1 cellular context compared by ENCODE assay signal in the genomic region with DNA sequence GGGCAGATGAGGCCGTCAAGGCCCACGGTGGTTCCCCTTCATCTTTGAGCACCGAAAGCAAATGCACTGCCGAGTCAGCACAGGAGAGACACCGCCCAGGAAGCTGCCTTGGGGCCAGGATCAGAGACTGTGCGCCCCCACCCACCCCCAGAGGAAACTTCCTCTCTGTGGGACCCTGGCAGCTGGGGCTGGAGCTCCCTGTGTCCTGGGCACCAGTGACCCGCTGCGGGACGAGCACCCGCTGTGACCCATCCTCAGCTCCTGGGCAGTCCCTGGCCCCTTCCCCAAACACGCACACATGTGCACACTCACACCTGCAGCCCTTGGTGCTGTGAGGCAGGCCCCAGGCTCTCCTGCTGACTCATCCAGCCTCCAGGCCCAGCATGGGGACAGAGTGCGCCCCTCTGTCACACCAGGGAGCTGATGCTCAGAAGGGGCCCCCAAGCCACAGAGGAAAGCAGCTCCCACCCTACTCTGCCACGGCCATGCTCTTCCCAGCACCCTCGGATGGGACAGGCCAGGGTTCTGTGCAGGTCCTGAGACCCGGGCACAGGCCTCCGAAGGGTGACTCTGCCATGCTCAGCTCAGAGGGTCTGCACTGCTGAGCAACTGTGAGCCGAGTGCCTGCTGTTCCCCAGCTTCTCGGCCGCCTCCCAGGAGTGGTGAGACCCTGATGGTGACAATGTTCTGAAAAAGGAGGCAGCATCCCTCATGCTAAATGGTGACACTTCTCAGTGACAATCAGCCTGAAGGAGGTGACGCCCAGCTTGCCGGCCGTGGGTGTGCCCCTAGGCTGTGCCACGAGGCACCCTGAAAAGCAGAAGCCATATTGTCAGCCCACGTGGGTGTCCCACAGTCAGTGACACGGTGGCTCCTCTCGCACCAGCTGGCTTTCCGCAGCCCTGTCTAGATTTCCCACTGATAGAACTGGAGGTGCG.
TF ChIP-seq lines count a peak whose summit lies in the region.

No MANE protein-coding gene starts in this region.

TF ChIP-seq in K562, 482 proteins besides CTCF, POLR2A, EP300 and RAD21 (continued from another document and continues in another):
- TF ChIP-seq, protein P1, sequence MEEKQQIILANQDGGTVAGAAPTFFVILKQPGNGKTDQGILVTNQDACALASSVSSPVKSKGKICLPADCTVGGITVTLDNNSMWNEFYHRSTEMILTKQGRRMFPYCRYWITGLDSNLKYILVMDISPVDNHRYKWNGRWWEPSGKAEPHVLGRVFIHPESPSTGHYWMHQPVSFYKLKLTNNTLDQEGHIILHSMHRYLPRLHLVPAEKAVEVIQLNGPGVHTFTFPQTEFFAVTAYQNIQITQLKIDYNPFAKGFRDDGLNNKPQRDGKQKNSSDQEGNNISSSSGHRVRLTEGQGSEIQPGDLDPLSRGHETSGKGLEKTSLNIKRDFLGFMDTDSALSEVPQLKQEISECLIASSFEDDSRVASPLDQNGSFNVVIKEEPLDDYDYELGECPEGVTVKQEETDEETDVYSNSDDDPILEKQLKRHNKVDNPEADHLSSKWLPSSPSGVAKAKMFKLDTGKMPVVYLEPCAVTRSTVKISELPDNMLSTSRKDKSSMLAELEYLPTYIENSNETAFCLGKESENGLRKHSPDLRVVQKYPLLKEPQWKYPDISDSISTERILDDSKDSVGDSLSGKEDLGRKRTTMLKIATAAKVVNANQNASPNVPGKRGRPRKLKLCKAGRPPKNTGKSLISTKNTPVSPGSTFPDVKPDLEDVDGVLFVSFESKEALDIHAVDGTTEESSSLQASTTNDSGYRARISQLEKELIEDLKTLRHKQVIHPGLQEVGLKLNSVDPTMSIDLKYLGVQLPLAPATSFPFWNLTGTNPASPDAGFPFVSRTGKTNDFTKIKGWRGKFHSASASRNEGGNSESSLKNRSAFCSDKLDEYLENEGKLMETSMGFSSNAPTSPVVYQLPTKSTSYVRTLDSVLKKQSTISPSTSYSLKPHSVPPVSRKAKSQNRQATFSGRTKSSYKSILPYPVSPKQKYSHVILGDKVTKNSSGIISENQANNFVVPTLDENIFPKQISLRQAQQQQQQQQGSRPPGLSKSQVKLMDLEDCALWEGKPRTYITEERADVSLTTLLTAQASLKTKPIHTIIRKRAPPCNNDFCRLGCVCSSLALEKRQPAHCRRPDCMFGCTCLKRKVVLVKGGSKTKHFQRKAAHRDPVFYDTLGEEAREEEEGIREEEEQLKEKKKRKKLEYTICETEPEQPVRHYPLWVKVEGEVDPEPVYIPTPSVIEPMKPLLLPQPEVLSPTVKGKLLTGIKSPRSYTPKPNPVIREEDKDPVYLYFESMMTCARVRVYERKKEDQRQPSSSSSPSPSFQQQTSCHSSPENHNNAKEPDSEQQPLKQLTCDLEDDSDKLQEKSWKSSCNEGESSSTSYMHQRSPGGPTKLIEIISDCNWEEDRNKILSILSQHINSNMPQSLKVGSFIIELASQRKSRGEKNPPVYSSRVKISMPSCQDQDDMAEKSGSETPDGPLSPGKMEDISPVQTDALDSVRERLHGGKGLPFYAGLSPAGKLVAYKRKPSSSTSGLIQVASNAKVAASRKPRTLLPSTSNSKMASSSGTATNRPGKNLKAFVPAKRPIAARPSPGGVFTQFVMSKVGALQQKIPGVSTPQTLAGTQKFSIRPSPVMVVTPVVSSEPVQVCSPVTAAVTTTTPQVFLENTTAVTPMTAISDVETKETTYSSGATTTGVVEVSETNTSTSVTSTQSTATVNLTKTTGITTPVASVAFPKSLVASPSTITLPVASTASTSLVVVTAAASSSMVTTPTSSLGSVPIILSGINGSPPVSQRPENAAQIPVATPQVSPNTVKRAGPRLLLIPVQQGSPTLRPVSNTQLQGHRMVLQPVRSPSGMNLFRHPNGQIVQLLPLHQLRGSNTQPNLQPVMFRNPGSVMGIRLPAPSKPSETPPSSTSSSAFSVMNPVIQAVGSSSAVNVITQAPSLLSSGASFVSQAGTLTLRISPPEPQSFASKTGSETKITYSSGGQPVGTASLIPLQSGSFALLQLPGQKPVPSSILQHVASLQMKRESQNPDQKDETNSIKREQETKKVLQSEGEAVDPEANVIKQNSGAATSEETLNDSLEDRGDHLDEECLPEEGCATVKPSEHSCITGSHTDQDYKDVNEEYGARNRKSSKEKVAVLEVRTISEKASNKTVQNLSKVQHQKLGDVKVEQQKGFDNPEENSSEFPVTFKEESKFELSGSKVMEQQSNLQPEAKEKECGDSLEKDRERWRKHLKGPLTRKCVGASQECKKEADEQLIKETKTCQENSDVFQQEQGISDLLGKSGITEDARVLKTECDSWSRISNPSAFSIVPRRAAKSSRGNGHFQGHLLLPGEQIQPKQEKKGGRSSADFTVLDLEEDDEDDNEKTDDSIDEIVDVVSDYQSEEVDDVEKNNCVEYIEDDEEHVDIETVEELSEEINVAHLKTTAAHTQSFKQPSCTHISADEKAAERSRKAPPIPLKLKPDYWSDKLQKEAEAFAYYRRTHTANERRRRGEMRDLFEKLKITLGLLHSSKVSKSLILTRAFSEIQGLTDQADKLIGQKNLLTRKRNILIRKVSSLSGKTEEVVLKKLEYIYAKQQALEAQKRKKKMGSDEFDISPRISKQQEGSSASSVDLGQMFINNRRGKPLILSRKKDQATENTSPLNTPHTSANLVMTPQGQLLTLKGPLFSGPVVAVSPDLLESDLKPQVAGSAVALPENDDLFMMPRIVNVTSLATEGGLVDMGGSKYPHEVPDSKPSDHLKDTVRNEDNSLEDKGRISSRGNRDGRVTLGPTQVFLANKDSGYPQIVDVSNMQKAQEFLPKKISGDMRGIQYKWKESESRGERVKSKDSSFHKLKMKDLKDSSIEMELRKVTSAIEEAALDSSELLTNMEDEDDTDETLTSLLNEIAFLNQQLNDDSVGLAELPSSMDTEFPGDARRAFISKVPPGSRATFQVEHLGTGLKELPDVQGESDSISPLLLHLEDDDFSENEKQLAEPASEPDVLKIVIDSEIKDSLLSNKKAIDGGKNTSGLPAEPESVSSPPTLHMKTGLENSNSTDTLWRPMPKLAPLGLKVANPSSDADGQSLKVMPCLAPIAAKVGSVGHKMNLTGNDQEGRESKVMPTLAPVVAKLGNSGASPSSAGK (IDR thresholded peaks at IDR 0.05): peak; percentile 24; the same call in 1 of the 2 replicates
- TF ChIP-seq, protein P2, sequence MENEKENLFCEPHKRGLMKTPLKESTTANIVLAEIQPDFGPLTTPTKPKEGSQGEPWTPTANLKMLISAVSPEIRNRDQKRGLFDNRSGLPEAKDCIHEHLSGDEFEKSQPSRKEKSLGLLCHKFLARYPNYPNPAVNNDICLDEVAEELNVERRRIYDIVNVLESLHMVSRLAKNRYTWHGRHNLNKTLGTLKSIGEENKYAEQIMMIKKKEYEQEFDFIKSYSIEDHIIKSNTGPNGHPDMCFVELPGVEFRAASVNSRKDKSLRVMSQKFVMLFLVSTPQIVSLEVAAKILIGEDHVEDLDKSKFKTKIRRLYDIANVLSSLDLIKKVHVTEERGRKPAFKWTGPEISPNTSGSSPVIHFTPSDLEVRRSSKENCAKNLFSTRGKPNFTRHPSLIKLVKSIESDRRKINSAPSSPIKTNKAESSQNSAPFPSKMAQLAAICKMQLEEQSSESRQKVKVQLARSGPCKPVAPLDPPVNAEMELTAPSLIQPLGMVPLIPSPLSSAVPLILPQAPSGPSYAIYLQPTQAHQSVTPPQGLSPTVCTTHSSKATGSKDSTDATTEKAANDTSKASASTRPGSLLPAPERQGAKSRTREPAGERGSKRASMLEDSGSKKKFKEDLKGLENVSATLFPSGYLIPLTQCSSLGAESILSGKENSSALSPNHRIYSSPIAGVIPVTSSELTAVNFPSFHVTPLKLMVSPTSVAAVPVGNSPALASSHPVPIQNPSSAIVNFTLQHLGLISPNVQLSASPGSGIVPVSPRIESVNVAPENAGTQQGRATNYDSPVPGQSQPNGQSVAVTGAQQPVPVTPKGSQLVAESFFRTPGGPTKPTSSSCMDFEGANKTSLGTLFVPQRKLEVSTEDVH (IDR thresholded peaks at IDR 0.05; ENCODE audit: low read depth, partially characterized antibody): peak; percentile 21
- TF ChIP-seq, protein P3, sequence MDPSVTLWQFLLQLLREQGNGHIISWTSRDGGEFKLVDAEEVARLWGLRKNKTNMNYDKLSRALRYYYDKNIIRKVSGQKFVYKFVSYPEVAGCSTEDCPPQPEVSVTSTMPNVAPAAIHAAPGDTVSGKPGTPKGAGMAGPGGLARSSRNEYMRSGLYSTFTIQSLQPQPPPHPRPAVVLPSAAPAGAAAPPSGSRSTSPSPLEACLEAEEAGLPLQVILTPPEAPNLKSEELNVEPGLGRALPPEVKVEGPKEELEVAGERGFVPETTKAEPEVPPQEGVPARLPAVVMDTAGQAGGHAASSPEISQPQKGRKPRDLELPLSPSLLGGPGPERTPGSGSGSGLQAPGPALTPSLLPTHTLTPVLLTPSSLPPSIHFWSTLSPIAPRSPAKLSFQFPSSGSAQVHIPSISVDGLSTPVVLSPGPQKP (CRISPR knock-in tag; IDR thresholded peaks at IDR 0.05): no peak
- TF ChIP-seq OTX1 (CRISPR knock-in tag; IDR thresholded peaks at IDR 0.05): no peak
- TF ChIP-seq, protein P4, sequence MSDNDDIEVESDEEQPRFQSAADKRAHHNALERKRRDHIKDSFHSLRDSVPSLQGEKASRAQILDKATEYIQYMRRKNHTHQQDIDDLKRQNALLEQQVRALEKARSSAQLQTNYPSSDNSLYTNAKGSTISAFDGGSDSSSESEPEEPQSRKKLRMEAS (CRISPR knock-in tag; IDR thresholded peaks at IDR 0.05): peak; percentile 97
- peak; percentile 39 for TF ChIP-seq ZFP36 (IDR thresholded peaks at IDR 0.05; ENCODE audit: low read depth, low read length, partially characterized antibody)
- TF ChIP-seq SUPT5H (IDR thresholded peaks at IDR 0.05): peak; percentile 54; the same call in 1 of the 2 replicates
- peak in 1 of 2 experiments; percentile 35; a peak in 1 of 4 replicates for TF ChIP-seq NRF1 (conservative IDR thresholded peaks at IDR 0.05 in 1 of 2, IDR thresholded peaks at IDR 0.05 in 1 of 2)
- no peak for TF ChIP-seq NFXL1 (CRISPR knock-in tag; IDR thresholded peaks at IDR 0.05)
- TF ChIP-seq MAFK (IDR thresholded peaks at IDR 0.05; ENCODE audit: low read length): peak; percentile 71
- no peak for TF ChIP-seq BMI1 (IDR thresholded peaks at IDR 0.05; ENCODE audit: low read length)
- no peak for TF ChIP-seq SNIP1 (IDR thresholded peaks at IDR 0.05; ENCODE audit: low read depth)
- TF ChIP-seq, protein P5, sequence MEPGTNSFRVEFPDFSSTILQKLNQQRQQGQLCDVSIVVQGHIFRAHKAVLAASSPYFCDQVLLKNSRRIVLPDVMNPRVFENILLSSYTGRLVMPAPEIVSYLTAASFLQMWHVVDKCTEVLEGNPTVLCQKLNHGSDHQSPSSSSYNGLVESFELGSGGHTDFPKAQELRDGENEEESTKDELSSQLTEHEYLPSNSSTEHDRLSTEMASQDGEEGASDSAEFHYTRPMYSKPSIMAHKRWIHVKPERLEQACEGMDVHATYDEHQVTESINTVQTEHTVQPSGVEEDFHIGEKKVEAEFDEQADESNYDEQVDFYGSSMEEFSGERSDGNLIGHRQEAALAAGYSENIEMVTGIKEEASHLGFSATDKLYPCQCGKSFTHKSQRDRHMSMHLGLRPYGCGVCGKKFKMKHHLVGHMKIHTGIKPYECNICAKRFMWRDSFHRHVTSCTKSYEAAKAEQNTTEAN (CRISPR knock-in tag; IDR thresholded peaks at IDR 0.05): no peak
- peak; percentile 65; the same call in 1 of the 2 replicates for TF ChIP-seq HDGF (IDR thresholded peaks at IDR 0.05)
- peak; percentile 0; the same call in 1 of the 2 replicates for TF ChIP-seq ZNF263 (CRISPR knock-in tag; IDR thresholded peaks at IDR 0.05; ENCODE audit: borderline replicate concordance)
- TF ChIP-seq BRD9 (IDR thresholded peaks at IDR 0.05; ENCODE audit: low read depth, partially characterized antibody): peak; percentile 97
- TF ChIP-seq, protein P6, sequence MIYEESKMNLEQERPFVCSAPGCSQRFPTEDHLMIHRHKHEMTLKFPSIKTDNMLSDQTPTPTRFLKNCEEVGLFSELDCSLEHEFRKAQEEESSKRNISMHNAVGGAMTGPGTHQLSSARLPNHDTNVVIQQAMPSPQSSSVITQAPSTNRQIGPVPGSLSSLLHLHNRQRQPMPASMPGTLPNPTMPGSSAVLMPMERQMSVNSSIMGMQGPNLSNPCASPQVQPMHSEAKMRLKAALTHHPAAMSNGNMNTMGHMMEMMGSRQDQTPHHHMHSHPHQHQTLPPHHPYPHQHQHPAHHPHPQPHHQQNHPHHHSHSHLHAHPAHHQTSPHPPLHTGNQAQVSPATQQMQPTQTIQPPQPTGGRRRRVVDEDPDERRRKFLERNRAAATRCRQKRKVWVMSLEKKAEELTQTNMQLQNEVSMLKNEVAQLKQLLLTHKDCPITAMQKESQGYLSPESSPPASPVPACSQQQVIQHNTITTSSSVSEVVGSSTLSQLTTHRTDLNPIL (CRISPR knock-in tag; IDR thresholded peaks at IDR 0.05): no peak
- peak; percentile 51 to 61; a peak in 2 of 4 replicates for TF ChIP-seq FOXK2 (conservative IDR thresholded peaks at IDR 0.05 in 1 of 2, IDR thresholded peaks at IDR 0.05 in 1 of 2; ENCODE audit: low read depth in 2 of 2)
- TF ChIP-seq ATF7 (IDR thresholded peaks at IDR 0.05): 0 out of 2 replicates have a peak, but pooled peaks have one; percentile 4
- TF ChIP-seq MBD2 (IDR thresholded peaks at IDR 0.05; ENCODE audit: borderline replicate concordance, low read depth): peak; percentile 24; the same call in 1 of the 2 replicates
- TF ChIP-seq JUN (IDR thresholded peaks at IDR 0.05; ENCODE audit: borderline replicate concordance, low read depth, low read length): peak; percentile 25; the same call in 1 of the 2 replicates
- TF ChIP-seq JUN (CRISPR knock-in tag; IDR thresholded peaks at IDR 0.05; ENCODE audit: borderline replicate concordance): no peak
- TF ChIP-seq, protein P7, sequence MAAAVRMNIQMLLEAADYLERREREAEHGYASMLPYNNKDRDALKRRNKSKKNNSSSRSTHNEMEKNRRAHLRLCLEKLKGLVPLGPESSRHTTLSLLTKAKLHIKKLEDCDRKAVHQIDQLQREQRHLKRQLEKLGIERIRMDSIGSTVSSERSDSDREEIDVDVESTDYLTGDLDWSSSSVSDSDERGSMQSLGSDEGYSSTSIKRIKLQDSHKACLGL (CRISPR knock-in tag; IDR thresholded peaks at IDR 0.05; ENCODE audit: borderline replicate concordance, poor library complexity, severe bottlenecking): peak; percentile 83
- TF ChIP-seq TOE1 (IDR thresholded peaks at IDR 0.05; ENCODE audit: borderline replicate concordance): 0 out of 2 replicates have a peak, but pooled peaks have one; percentile 6
- TF ChIP-seq TOE1 (CRISPR knock-in tag; IDR thresholded peaks at IDR 0.05; ENCODE audit: borderline replicate concordance, low read depth): peak; percentile 71; the same call in 1 of the 2 replicates
